In the genomic region with DNA sequence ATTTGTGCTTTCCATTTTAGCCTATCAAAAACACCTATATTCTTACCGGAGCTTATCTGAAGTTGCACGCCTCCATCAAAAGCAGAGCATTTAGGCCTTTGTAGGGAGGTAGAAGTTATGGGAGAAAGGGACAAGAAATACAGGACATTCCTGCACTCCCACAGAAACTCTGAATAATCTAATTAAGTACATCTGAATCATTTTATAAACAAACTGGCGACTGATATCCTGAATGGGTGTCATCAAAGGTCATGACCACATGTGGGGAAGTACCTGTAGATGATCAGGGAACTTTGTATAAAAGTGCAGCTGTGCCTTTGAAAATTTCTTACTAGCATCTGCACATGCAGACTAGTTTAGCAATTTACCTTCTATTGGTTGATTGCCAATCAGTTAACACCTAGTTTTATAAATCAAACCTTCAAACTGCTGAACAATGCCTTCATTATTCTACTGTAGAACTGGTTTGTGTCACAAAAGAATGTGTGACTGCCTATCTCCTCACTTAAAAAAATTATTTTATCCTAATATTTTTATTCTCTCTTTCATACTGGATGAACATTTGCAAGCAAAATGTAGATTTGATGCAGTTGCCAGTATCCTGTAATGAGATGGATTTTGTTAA, we compare ENCODE assay signal across 13 cellular contexts. TPM values are rescaled to one million over a fixed set of nuclear protein-coding genes. Genes with fewer than 3 reads are reported as not detected.
A peak's percentile ranks its signal among the peaks of the same experiment; 100 is the strongest.
DNase-seq lines count a peak whose midpoint lies in the region; ATAC-seq and TF ChIP-seq lines count a peak whose summit lies in the region.
"Had no signal": no experiment of that assay in that cellular context is flagged by ENCODE, and none has a peak within 500 bp of the region (broad histone marks: within the 10 kb centered on the region; RNA-seq: fewer than 3 reads in every experiment).

No MANE protein-coding gene starts in this region.

- H3K4me3 ChIP-seq in esophagus squamous epithelium, result no peak overlapping the region
- no peak overlapping the region for H3K4me3 ChIP-seq in smooth muscle cell

- TF ChIP-seq POLR2A in esophagus squamous epithelium (IDR thresholded peaks at IDR 0.05), result no peak

- H4K20me1 ChIP-seq in smooth muscle cell (ENCODE audit: low read depth), result no peaks in the 10 kb centered on the region

- H3K9me3 ChIP-seq in esophagus squamous epithelium (no peaks in the 10 kb centered on the region), smooth muscle cell (replicated peaks; ENCODE audit: low read depth) (no peaks in the 10 kb centered on the region)

- POLR2A ChIA-PET in RWPE1 (lab: Yijun Ruan, JAX; ENCODE audit: low non-redundant PET), result no interaction called here

- intact Hi-C loops in esophagus squamous epithelium (cut with DNase I), result no loop called here

- no peak for TF ChIP-seq CTCF in RWPE1 (conservative IDR thresholded peaks at IDR 0.05; ENCODE audit: low read depth)
- TF ChIP-seq CTCF in esophagus squamous epithelium (IDR thresholded peaks at IDR 0.05), result no peak
- no peak for TF ChIP-seq CTCF in smooth muscle cell (IDR thresholded peaks at IDR 0.05; ENCODE audit: borderline replicate concordance, insufficient read depth, poor library complexity, severe bottlenecking)

- no peaks in the 10 kb centered on the region for H3F3A ChIP-seq in smooth muscle cell (ENCODE audit: low read depth)

- H3K4me1 ChIP-seq in esophagus squamous epithelium (peaks cover 0 to 22% (median 0%) of the 10 kb centered on the region in 3 donors), smooth muscle cell (ENCODE audit: low read depth) (no peaks in the 10 kb centered on the region)

- DNase-seq in HPDE6-E6E7 (ENCODE audit: extremely low spot score) (peak; percentile 14), RWPE1 (ENCODE audit: low spot score) (peak; percentile 46), esophagus squamous epithelium (lab: John Stamatoyannopoulos, UW) (no peak), smooth muscle cell (lab: John Stamatoyannopoulos, UW; ENCODE audit: unreplicated experiment) (no peak), NCI-H748 treated with DMSO at 0.1 percent for 48 hours (lab: John Stamatoyannopoulos, UW) (no peak)
- DNase-seq: nucleus accumbens; SIG-M5; stimulated activated CD4-positive, alpha-beta T cell treated with anti-CD3 and anti-CD28 coated beads, Interleukin-4, amount 100 ng/mL, for 1 hour had no signal

- no peaks in the 10 kb centered on the region for H3K36me3 ChIP-seq in esophagus squamous epithelium
- H3K36me3 ChIP-seq in smooth muscle cell (ENCODE audit: low read depth), result no peaks in the 10 kb centered on the region

- H3K27ac ChIP-seq in RWPE1 (no peak overlapping the region), esophagus squamous epithelium (peak overlapping the region in 3 of 4 donors; percentile 51 to 70 (median 70)), smooth muscle cell (ENCODE audit: low read depth) (peak overlapping the region; percentile 40)

- H3K9ac ChIP-seq in smooth muscle cell (ENCODE audit: low read depth), result no peak overlapping the region

- CTCF ChIA-PET in RWPE1 (lab: Yijun Ruan, JAX), result no interaction called here

- no peak for ATAC-seq in HG03378 (IDR thresholded peaks at IDR 0.05; ENCODE audit: unreplicated experiment)
- no peak for ATAC-seq in HG03159 (IDR thresholded peaks at IDR 0.05; ENCODE audit: unreplicated experiment)
- ATAC-seq: left lobe of liver, sciatic nerve had no signal

- no peaks in the 10 kb centered on the region for H3K79me2 ChIP-seq in smooth muscle cell (ENCODE audit: low read depth)

- H3K4me2 ChIP-seq in smooth muscle cell, result no peak overlapping the region

- H3K27me3 ChIP-seq in esophagus squamous epithelium (no peaks in the 10 kb centered on the region), smooth muscle cell (ENCODE audit: low read depth) (no peaks in the 10 kb centered on the region)

- WGBS in esophagus squamous epithelium, 2 donors, result 64 to 72% methylated on average over 3 of the region's 3 CpGs
- WGBS in smooth muscle cell (ENCODE audit: low lambda C conversion rate), result 75% methylated on average over 3 of the region's 3 CpGs

- H2AFZ ChIP-seq in smooth muscle cell (ENCODE audit: low read depth), result no peak overlapping the region

RNA-seq across cellular contexts. Expression of a gene that starts 17.1 kb away (rescaled TPM):
- total RNA-seq in esophagus squamous epithelium, result 10 to 100 TPM in 3 of 4 donors, 1 to 10 TPM in 1; 6.3 to 50.5 (median 24.2) TPM
- 0.18 and 0.54 TPM in 2 replicates for total RNA-seq in smooth muscle cell
- 0.08 TPM in 1 of 2 replicates, not detected in the other for polyA plus RNA-seq in smooth muscle cell
- polyA plus RNA-seq: BJ had no signal

Comparison
In these comparisons a context has a peak if more than half of its experiments do, and no peak if none do; other contexts are left out.
1. DNase-seq: peak in HPDE6-E6E7 (single experiment) and RWPE1 (single experiment); none in esophagus squamous epithelium (single experiment), smooth muscle cell (single experiment) and NCI-H748 treated with DMSO at 0.1 percent for 48 hours (single experiment).